In the genomic region with DNA sequence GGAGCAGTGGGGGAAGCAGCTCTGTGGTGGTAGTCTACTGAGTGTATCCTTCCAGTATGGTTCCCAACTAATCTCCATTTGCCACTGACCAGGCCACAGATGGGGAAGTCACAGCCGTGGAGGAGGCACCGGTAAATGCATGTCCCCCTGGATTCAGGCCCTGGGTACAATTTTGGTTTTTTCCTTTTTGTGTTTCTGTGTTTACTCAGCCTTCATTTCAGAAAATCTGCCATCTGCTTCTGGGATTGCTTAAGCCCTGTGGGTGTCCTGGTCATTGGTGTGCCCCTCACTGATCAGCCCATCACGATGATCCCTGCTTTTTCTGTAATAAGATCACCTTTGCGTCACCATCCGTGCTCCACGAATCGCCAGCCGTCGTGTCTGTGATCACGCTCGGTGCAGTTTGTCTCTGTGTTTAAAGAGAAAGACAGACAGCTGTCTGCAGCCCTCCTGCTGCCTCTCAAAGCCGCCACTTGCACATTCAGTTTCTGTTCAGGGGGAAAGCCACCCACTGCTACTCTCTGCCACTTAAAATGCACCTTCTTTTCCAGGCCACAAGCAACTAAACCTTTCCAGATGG, we compare ENCODE assay signal across 17 cellular contexts.
"Had no signal": no experiment of that assay in that cellular context is flagged by ENCODE, and none has a peak within 500 bp of the region (broad histone marks: within the 10 kb centered on the region; RNA-seq: fewer than 3 reads in every experiment).

No MANE protein-coding gene starts in this region.

- H3K27me3 Mint-ChIP-seq: activated CD4-positive, alpha-beta T cell treated with anti-CD3 and anti-CD28 coated beads, Interleukin-2, amount 10 ng/mL, durations not matched to agents 7 days and 5 days; activated naive CD4-positive, alpha-beta T cell treated with anti-CD3 and anti-CD28 coated beads, Interleukin-2, amount 10 ng/mL, durations not matched to agents 7 days and 5 days; activated T-helper 17 cell treated with anti-CD3 and anti-CD28 coated beads, Interleukin-2, amount 50 U/mL, for 72 hours; brain; naive thymus-derived CD8-positive, alpha-beta T cell; stimulated activated naive CD8-positive, alpha-beta T cell treated with anti-CD3 and anti-CD28 coated beads, Interleukin-15, Interleukin-2, amounts not matched to agents 100 ng/mL and 50 ng/mL, for 24 hours had no signal

- H3K4me3 ChIP-seq: gastrocnemius medialis, left lung, mucosa of descending colon, upper lobe of left lung had no signal

- H3K9me3 Mint-ChIP-seq: activated CD4-positive, alpha-beta T cell treated with anti-CD3 and anti-CD28 coated beads, Interleukin-2, amount 10 ng/mL, durations not matched to agents 7 days and 5 days; activated naive CD4-positive, alpha-beta T cell treated with anti-CD3 and anti-CD28 coated beads, Interleukin-2, amount 10 ng/mL, durations not matched to agents 7 days and 5 days; activated T-helper 17 cell treated with anti-CD3 and anti-CD28 coated beads, Interleukin-2, amount 50 U/mL, for 72 hours; brain; naive thymus-derived CD8-positive, alpha-beta T cell; stimulated activated naive CD8-positive, alpha-beta T cell treated with anti-CD3 and anti-CD28 coated beads, Interleukin-15, Interleukin-2, amounts not matched to agents 100 ng/mL and 50 ng/mL, for 24 hours; T-helper 1 cell treated with Interleukin-12 subunit alpha and Interleukin-12 subunit beta and Interleukin-4 antibody, amounts not matched to agents 30 μg/mL and 1 μg/mL, for 36 hours had no signal

- ATAC-seq: activated T-helper 17 cell treated with anti-CD3 and anti-CD28 coated beads, Interleukin-2, amount 50 U/mL, for 72 hours; gastrocnemius medialis; left lung; mucosa of descending colon; naive thymus-derived CD8-positive, alpha-beta T cell had no signal

- H3K27ac Mint-ChIP-seq: activated CD4-positive, alpha-beta T cell treated with anti-CD3 and anti-CD28 coated beads, Interleukin-2, amount 10 ng/mL, durations not matched to agents 7 days and 5 days; activated naive CD4-positive, alpha-beta T cell treated with anti-CD3 and anti-CD28 coated beads, Interleukin-2, amount 10 ng/mL, durations not matched to agents 7 days and 5 days; stimulated activated naive CD8-positive, alpha-beta T cell treated with anti-CD3 and anti-CD28 coated beads, Interleukin-15, Interleukin-2, amounts not matched to agents 100 ng/mL and 50 ng/mL, for 24 hours; T-helper 1 cell treated with Interleukin-12 subunit alpha and Interleukin-12 subunit beta and Interleukin-4 antibody, amounts not matched to agents 30 μg/mL and 1 μg/mL, for 36 hours had no signal

- H3K4me3 Mint-ChIP-seq: activated CD4-positive, alpha-beta T cell treated with anti-CD3 and anti-CD28 coated beads, Interleukin-2, amount 10 ng/mL, durations not matched to agents 7 days and 5 days; activated naive CD4-positive, alpha-beta T cell treated with anti-CD3 and anti-CD28 coated beads, Interleukin-2, amount 10 ng/mL, durations not matched to agents 7 days and 5 days; activated T-helper 17 cell treated with anti-CD3 and anti-CD28 coated beads, Interleukin-2, amount 50 U/mL, for 72 hours; brain; naive thymus-derived CD8-positive, alpha-beta T cell; stimulated activated naive CD8-positive, alpha-beta T cell treated with anti-CD3 and anti-CD28 coated beads, Interleukin-15, Interleukin-2, amounts not matched to agents 100 ng/mL and 50 ng/mL, for 24 hours; T-helper 1 cell treated with Interleukin-12 subunit alpha and Interleukin-12 subunit beta and Interleukin-4 antibody, amounts not matched to agents 30 μg/mL and 1 μg/mL, for 36 hours had no signal

- H3K27me3 ChIP-seq: gastrocnemius medialis, left lung, upper lobe of left lung had no signal

- H3K36me3 ChIP-seq: gastrocnemius medialis had no signal

- DNase-seq: activated CD4-positive, alpha-beta T cell treated with anti-CD3 and anti-CD28 coated beads, Interleukin-2, amount 10 ng/mL, durations not matched to agents 7 days and 5 days; activated CD4-positive, CD25-positive, alpha-beta regulatory T cell; activated CD8-positive, alpha-beta memory T cell treated with anti-CD3 and anti-CD28 coated beads for 24 hours; activated naive CD4-positive, alpha-beta T cell treated with anti-CD3 and anti-CD28 coated beads, Interleukin-2, amount 10 ng/mL, durations not matched to agents 7 days and 5 days; activated T-cell treated with anti-CD3 and anti-CD28 coated beads for 4 hours; gastrocnemius medialis; mucosa of descending colon; naive thymus-derived CD8-positive, alpha-beta T cell; stimulated activated CD4-positive, alpha-beta T cell treated with anti-CD3 and anti-CD28 coated beads, Interleukin-4, amount 100 ng/mL, for 1 hour; upper lobe of left lung had no signal

- FAIRE-seq: endothelial cell of umbilical vein, keratinocyte had no signal

- H3K4me1 Mint-ChIP-seq: activated CD4-positive, alpha-beta T cell treated with anti-CD3 and anti-CD28 coated beads, Interleukin-2, amount 10 ng/mL, durations not matched to agents 7 days and 5 days; activated naive CD4-positive, alpha-beta T cell treated with anti-CD3 and anti-CD28 coated beads, Interleukin-2, amount 10 ng/mL, durations not matched to agents 7 days and 5 days; activated T-helper 17 cell treated with anti-CD3 and anti-CD28 coated beads, Interleukin-2, amount 50 U/mL, for 72 hours; brain had no signal
